ENCODE assay signal across 20 cellular contexts in genomic region chr13:70923863-70924752, GRCh38.
DNase-seq lines count a peak whose midpoint lies in the region; ATAC-seq, FAIRE-seq and TF ChIP-seq lines count a peak whose summit lies in the region.
"Had no signal": no experiment of that assay in that cellular context is flagged by ENCODE, and none has a peak within 500 bp of the region (broad histone marks: within the 10 kb centered on the region; RNA-seq: fewer than 3 reads in every experiment).

No MANE protein-coding gene starts in this region.

- H3K27me3 ChIP-seq in H9 (ENCODE audit: insufficient read depth, low read length) (no peaks in the 10 kb centered on the region), astrocyte (ENCODE audit: insufficient read depth, low read length) (no peaks in the 10 kb centered on the region)

- H3K4me2 ChIP-seq in H9 (ENCODE audit: insufficient read depth, insufficient read length, low read length) (no peak overlapping the region), astrocyte (ENCODE audit: low read length) (no peak overlapping the region)
- H3K4me2 ChIP-seq: A549 had no signal

- no peak overlapping the region for H3K4ac ChIP-seq in H9 (ENCODE audit: low read depth, low read length)

- H3K4me1 ChIP-seq in H9 (ENCODE audit: insufficient read depth, low read length): no peaks in the 10 kb centered on the region
- no peaks in the 10 kb centered on the region for H3K4me1 ChIP-seq in astrocyte (ENCODE audit: insufficient read depth, low read length)
- H3K4me1 ChIP-seq: A549, Caco-2, HAP-1 had no signal

- H3K9ac ChIP-seq in H9 (ENCODE audit: extremely low read depth, insufficient read length, low read length): no peak overlapping the region
- no peak overlapping the region for H3K9ac ChIP-seq in astrocyte (ENCODE audit: low read length)

- H2BK20ac ChIP-seq in H9 (ENCODE audit: low read depth, low read length, poor library complexity, severe bottlenecking): no peak overlapping the region

- no peak overlapping the region for H3K56ac ChIP-seq in H9 (ENCODE audit: insufficient read length, low read depth, low read length)

- no peak overlapping the region for H4K5ac ChIP-seq in H9 (ENCODE audit: insufficient read length, low read depth, low read length)

- FAIRE-seq in astrocyte (lab: Jason Lieb, UNC): no peak
- FAIRE-seq: A549, GM18507, RCC 7860 had no signal

- intact Hi-C loops in sciatic nerve (cut with DNase I): no loop called here

- TF ChIP-seq CTCF in H9 (conservative IDR thresholded peaks at IDR 0.05): no peak
- no peak for TF ChIP-seq CTCF in astrocyte (IDR thresholded peaks at IDR 0.05; ENCODE audit: insufficient read depth, low read depth, low read length)

- H2BK12ac ChIP-seq in H9 (ENCODE audit: insufficient read length, low read depth, low read length): no peak overlapping the region

- no peak overlapping the region for H2AK5ac ChIP-seq in H9 (ENCODE audit: insufficient read length, low read length)

- no peaks in the 10 kb centered on the region for H3K27me3 Mint-ChIP-seq in H9 (ENCODE audit: low read depth)
- H3K27me3 Mint-ChIP-seq in astrocyte (ENCODE audit: low read depth, unreplicated experiment): no peaks in the 10 kb centered on the region

- H4K8ac ChIP-seq in H9 (replicated peaks; ENCODE audit: insufficient read length, low read depth, low read length): no peak overlapping the region

- no peaks in the 10 kb centered on the region for H4K20me1 ChIP-seq in H9 (ENCODE audit: control insufficient read depth, insufficient read depth, insufficient read length)
- H4K20me1 ChIP-seq in astrocyte (ENCODE audit: insufficient read depth, low read length): no peaks in the 10 kb centered on the region

- H3K36me3 ChIP-seq in astrocyte (ENCODE audit: insufficient read depth, low read length): no peaks in the 10 kb centered on the region
- H3K36me3 ChIP-seq: HAP-1 had no signal

- no peak overlapping the region for H2BK5ac ChIP-seq in H9 (ENCODE audit: insufficient read length, low read length)

- no peak overlapping the region for H3K4me3 ChIP-seq in astrocyte (ENCODE audit: insufficient read depth, low read depth, low read length)
- H3K4me3 ChIP-seq: A549, HAP-1 had no signal

- H3K9me3 Mint-ChIP-seq in H9 (peaks cover 0 to 2% of the 10 kb centered on the region in 2 experiments; a peak in 1 of 5 replicates), astrocyte (ENCODE audit: unreplicated experiment) (no peaks in the 10 kb centered on the region)

- H3K79me2 ChIP-seq in H9 (ENCODE audit: insufficient read depth, low read length) (no peaks in the 10 kb centered on the region), astrocyte (ENCODE audit: insufficient read depth, low read length) (no peaks in the 10 kb centered on the region)

- no peaks in the 10 kb centered on the region for H3K79me1 ChIP-seq in H9 (ENCODE audit: insufficient read depth, low read depth, low read length, poor library complexity, severe bottlenecking)

- peak; percentile 36 for ATAC-seq in sciatic nerve
- ATAC-seq: A549 had no signal

- no peaks in the 10 kb centered on the region for H3K36me3 Mint-ChIP-seq in H9 (ENCODE audit: insufficient read depth in 1 of 3, low read depth in 3 of 3)
- H3K36me3 Mint-ChIP-seq in astrocyte (ENCODE audit: low read depth, unreplicated experiment): no peaks in the 10 kb centered on the region
- H3K36me3 Mint-ChIP-seq: CD14-positive monocyte had no signal

- H3K27ac Mint-ChIP-seq in H9 (peak overlapping the region in 1 of 3 experiments; percentile 64; a peak in 1 of 7 replicates), astrocyte (ENCODE audit: unreplicated experiment) (peak overlapping the region; percentile 69)
- H3K27ac Mint-ChIP-seq: CD14-positive monocyte had no signal

- no peak overlapping the region for H2BK15ac ChIP-seq in H9 (ENCODE audit: low read depth, low read length)

- no CpG with 5 or more reads among the region's 38 CpGs for WGBS in H9 (ENCODE audit: extremely low coverage, insufficient read length, low lambda C conversion rate)

- H4K91ac ChIP-seq in H9 (ENCODE audit: insufficient read length, low read depth, low read length): no peak overlapping the region

- H3K27ac ChIP-seq in H9 (ENCODE audit: insufficient read length, low read depth, low read length) (no peak overlapping the region), astrocyte (ENCODE audit: low read depth, low read length) (no peak overlapping the region)
- H3K27ac ChIP-seq: A549 had no signal

- H2AFZ ChIP-seq in H9 (ENCODE audit: low read length) (no peak overlapping the region), astrocyte (ENCODE audit: low read depth, low read length) (peak overlapping the region; percentile 28)

- no peak overlapping the region for H2BK120ac ChIP-seq in H9 (ENCODE audit: low read depth, low read length, poor library complexity, severe bottlenecking)

- no peak overlapping the region for H3K14ac ChIP-seq in H9 (ENCODE audit: insufficient read depth, low read length)

- H3K23me2 ChIP-seq in H9 (ENCODE audit: insufficient read length, low read depth, low read length, poor library complexity, severe bottlenecking): no peaks in the 10 kb centered on the region

- H3K9me3 ChIP-seq in H9 (ENCODE audit: control insufficient read depth, low read depth, low read length) (no peaks in the 10 kb centered on the region), astrocyte (ENCODE audit: insufficient read depth, low read depth, low read length) (no peaks in the 10 kb centered on the region)
- H3K9me3 ChIP-seq: A549, Caco-2, HAP-1 had no signal

- no peak overlapping the region for H3K18ac ChIP-seq in H9 (ENCODE audit: insufficient read length, low read depth, low read length)

- H3K4me3 Mint-ChIP-seq in H9 (no peak overlapping the region), astrocyte (ENCODE audit: unreplicated experiment) (no peak overlapping the region)
- H3K4me3 Mint-ChIP-seq: CD14-positive monocyte had no signal

- H3K23ac ChIP-seq in H9 (ENCODE audit: insufficient read length, low read depth, low read length): no peak overlapping the region

- no peak overlapping the region for H3T11ph ChIP-seq in H9 (ENCODE audit: low read length)

- DNase-seq in H9: peak; percentile 25
- DNase-seq in astrocyte (ENCODE audit: low read depth): peak; percentile 0
- peak; percentile 47 for DNase-seq in iris pigment epithelial cell (ENCODE audit: low read depth)
- no peak for DNase-seq in sciatic nerve (ENCODE audit: low spot score)
- DNase-seq in T-helper 1 cell: no peak
- DNase-seq in cerebellar cortex (ENCODE audit: low spot score): no peak
- DNase-seq in NCI-H187 (lab: John Stamatoyannopoulos, UW): no peak
- DNase-seq in stimulated activated CD4-positive, alpha-beta T cell treated with anti-CD3 and anti-CD28 coated beads, Interleukin-12 subunit alpha, Interleukin-12 subunit beta, amount 100 ng/mL, for 4 hours: no peak
- DNase-seq: Caco-2, IMR-90, Kasumi-1, NCI-H1105 treated with DMSO at 0.1 percent for 48 hours, NCI-H1930, NCI-H2171, NCI-H82 had no signal

- H3K4me1 Mint-ChIP-seq in H9 (no peaks in the 10 kb centered on the region), astrocyte (ENCODE audit: low read depth, unreplicated experiment) (peaks cover 5% of the 10 kb centered on the region)
- H3K4me1 Mint-ChIP-seq: CD14-positive monocyte had no signal

Comparison
In these comparisons a context has a peak if more than half of its experiments do, and no peak if none do; other contexts are left out.
1. DNase-seq: peak in H9 (single experiment), astrocyte (single experiment) and iris pigment epithelial cell (single experiment); none in sciatic nerve (single experiment), T-helper 1 cell (0 of 5), cerebellar cortex (single experiment), NCI-H187 (0 of 2) and stimulated activated CD4-positive, alpha-beta T cell treated with anti-CD3 and anti-CD28 coated beads, Interleukin-12 subunit alpha, Interleukin-12 subunit beta, amount 100 ng/mL, for 4 hours (single experiment).